In genomic region chr16:71669926-71670536, GRCh38 we compare ENCODE assay signal across 22 cellular contexts. TPM values are rescaled to one million over a fixed set of nuclear protein-coding genes. Genes with fewer than 3 reads are reported as not detected.
DNase-seq lines count a peak whose midpoint lies in the region; ATAC-seq and TF ChIP-seq lines count a peak whose summit lies in the region.
"Had no signal": no experiment of that assay in that cellular context is flagged by ENCODE, and none has a peak within 500 bp of the region (broad histone marks: within the 10 kb centered on the region; RNA-seq: fewer than 3 reads in every experiment).

No MANE protein-coding gene starts in this region.

- DNase-seq in activated naive CD8-positive, alpha-beta T cell treated with anti-CD3 and anti-CD28 coated beads, Interleukin-2, amount 10 ng/mL, durations not matched to agents 7 days and 5 days = no peak
- DNase-seq in activated naive CD8-positive, alpha-beta T cell treated with anti-CD3 and anti-CD28 coated beads, Interleukin-2, amount 50 U/mL, for 24 hours = no peak
- peak; percentile 0 to 15 for DNase-seq in foreskin fibroblast
- DNase-seq in retinal pigment epithelial cell (ENCODE audit: low read depth) = no peak
- DNase-seq in DMS153 (lab: John Stamatoyannopoulos, UW) = no peak
- DNase-seq: 8988T, C1 segment of cervical spinal cord, GF-D8, H7, MV-4-11, NCI-H1417 treated with DMSO at 0.1 percent for 48 hours, NCI-H1930, NCI-H2171, NCI-H446 treated with DMSO at 0.1 percent for 48 hours, NCI-H748 treated with DMSO at 0.1 percent for 48 hours, OCI-M1, SJCRH30 had no signal

- TF ChIP-seq CTCF in foreskin fibroblast (IDR thresholded peaks at IDR 0.05; ENCODE audit: low read depth, low read length) = no peak
- TF ChIP-seq CTCF in retinal pigment epithelial cell (conservative IDR thresholded peaks at IDR 0.05; ENCODE audit: low read depth, low read length) = peak; percentile 7

- H3K27me3 Mint-ChIP-seq in activated naive CD8-positive, alpha-beta T cell treated with anti-CD3 and anti-CD28 coated beads, Interleukin-2, amount 10 ng/mL, durations not matched to agents 7 days and 5 days = no peaks in the 10 kb centered on the region
- no peaks in the 10 kb centered on the region for H3K27me3 Mint-ChIP-seq in activated naive CD8-positive, alpha-beta T cell treated with anti-CD3 and anti-CD28 coated beads, Interleukin-2, amount 50 U/mL, for 24 hours
- H3K27me3 Mint-ChIP-seq in activated T-helper 17 cell treated with anti-CD3 and anti-CD28 coated beads, Interleukin-2, amount 50 U/mL, for 72 hours = no peaks in the 10 kb centered on the region
- H3K27me3 Mint-ChIP-seq: IgD-negative memory B cell had no signal

- H3K4me3 ChIP-seq in foreskin fibroblast (ENCODE audit: low read depth in 1 of 2, low read length in 2 of 2) (no peak overlapping the region), retinal pigment epithelial cell (ENCODE audit: low read length) (no peak overlapping the region)
- H3K4me3 ChIP-seq: SJCRH30 had no signal

- H3K36me3 Mint-ChIP-seq in activated naive CD8-positive, alpha-beta T cell treated with anti-CD3 and anti-CD28 coated beads, Interleukin-2, amount 10 ng/mL, durations not matched to agents 7 days and 5 days = peaks cover 21% of the 10 kb centered on the region
- H3K36me3 Mint-ChIP-seq in activated naive CD8-positive, alpha-beta T cell treated with anti-CD3 and anti-CD28 coated beads, Interleukin-2, amount 50 U/mL, for 24 hours (ENCODE audit: low read depth) = peaks cover 42% of the 10 kb centered on the region
- H3K36me3 Mint-ChIP-seq in activated T-helper 17 cell treated with anti-CD3 and anti-CD28 coated beads, Interleukin-2, amount 50 U/mL, for 72 hours (ENCODE audit: low read depth) = peaks cover 86% of the 10 kb centered on the region

- no peak overlapping the region for H3K4me3 Mint-ChIP-seq in activated naive CD8-positive, alpha-beta T cell treated with anti-CD3 and anti-CD28 coated beads, Interleukin-2, amount 10 ng/mL, durations not matched to agents 7 days and 5 days
- no peak overlapping the region for H3K4me3 Mint-ChIP-seq in activated naive CD8-positive, alpha-beta T cell treated with anti-CD3 and anti-CD28 coated beads, Interleukin-2, amount 50 U/mL, for 24 hours
- no peak overlapping the region for H3K4me3 Mint-ChIP-seq in activated T-helper 17 cell treated with anti-CD3 and anti-CD28 coated beads, Interleukin-2, amount 50 U/mL, for 72 hours
- H3K4me3 Mint-ChIP-seq: IgD-negative memory B cell had no signal

- peaks cover 2% of the 10 kb centered on the region for H3K4me1 Mint-ChIP-seq in activated naive CD8-positive, alpha-beta T cell treated with anti-CD3 and anti-CD28 coated beads, Interleukin-2, amount 10 ng/mL, durations not matched to agents 7 days and 5 days
- H3K4me1 Mint-ChIP-seq in activated naive CD8-positive, alpha-beta T cell treated with anti-CD3 and anti-CD28 coated beads, Interleukin-2, amount 50 U/mL, for 24 hours = peaks cover 4% of the 10 kb centered on the region
- no peaks in the 10 kb centered on the region for H3K4me1 Mint-ChIP-seq in activated T-helper 17 cell treated with anti-CD3 and anti-CD28 coated beads, Interleukin-2, amount 50 U/mL, for 72 hours
- H3K4me1 Mint-ChIP-seq: IgD-negative memory B cell had no signal

- H3K9me3 Mint-ChIP-seq in activated naive CD8-positive, alpha-beta T cell treated with anti-CD3 and anti-CD28 coated beads, Interleukin-2, amount 10 ng/mL, durations not matched to agents 7 days and 5 days = no peaks in the 10 kb centered on the region
- no peaks in the 10 kb centered on the region for H3K9me3 Mint-ChIP-seq in activated naive CD8-positive, alpha-beta T cell treated with anti-CD3 and anti-CD28 coated beads, Interleukin-2, amount 50 U/mL, for 24 hours
- H3K9me3 Mint-ChIP-seq in activated T-helper 17 cell treated with anti-CD3 and anti-CD28 coated beads, Interleukin-2, amount 50 U/mL, for 72 hours = no peaks in the 10 kb centered on the region
- H3K9me3 Mint-ChIP-seq: IgD-negative memory B cell had no signal

- POLR2A ChIA-PET in activated naive CD8-positive, alpha-beta T cell treated with anti-CD3 and anti-CD28 coated beads, Interleukin-2, amount 10 ng/mL, durations not matched to agents 7 days and 5 days (lab: Charles Lee) = no interaction called here

- no peak for ATAC-seq in activated naive CD8-positive, alpha-beta T cell treated with anti-CD3 and anti-CD28 coated beads, Interleukin-2, amount 10 ng/mL, durations not matched to agents 7 days and 5 days (ENCODE audit: low read depth)
- ATAC-seq in activated naive CD8-positive, alpha-beta T cell treated with anti-CD3 and anti-CD28 coated beads, Interleukin-2, amount 50 U/mL, for 24 hours = no peak
- no peak for ATAC-seq in activated T-helper 17 cell treated with anti-CD3 and anti-CD28 coated beads, Interleukin-2, amount 50 U/mL, for 72 hours (replicated peaks)
- ATAC-seq in GM21576 (IDR thresholded peaks at IDR 0.05; ENCODE audit: unreplicated experiment) (no peak), GM21737 (IDR thresholded peaks at IDR 0.05; ENCODE audit: unreplicated experiment) (no peak)

- H3K27ac Mint-ChIP-seq in activated naive CD8-positive, alpha-beta T cell treated with anti-CD3 and anti-CD28 coated beads, Interleukin-2, amount 10 ng/mL, durations not matched to agents 7 days and 5 days = peak overlapping the region; percentile 3
- no peak overlapping the region for H3K27ac Mint-ChIP-seq in activated naive CD8-positive, alpha-beta T cell treated with anti-CD3 and anti-CD28 coated beads, Interleukin-2, amount 50 U/mL, for 24 hours
- H3K27ac Mint-ChIP-seq in activated T-helper 17 cell treated with anti-CD3 and anti-CD28 coated beads, Interleukin-2, amount 50 U/mL, for 72 hours = peak overlapping the region; percentile 8
- H3K27ac Mint-ChIP-seq: IgD-negative memory B cell had no signal

RNA-seq across cellular contexts. Expression of gene MARVELD3, which starts 44.0 kb away (rescaled TPM):
- total RNA-seq in activated naive CD8-positive, alpha-beta T cell treated with anti-CD3 and anti-CD28 coated beads, Interleukin-2, amount 10 ng/mL, durations not matched to agents 7 days and 5 days = not detected
- not detected for total RNA-seq in activated T-helper 17 cell treated with anti-CD3 and anti-CD28 coated beads, Interleukin-2, amount 50 U/mL, for 72 hours
- total RNA-seq: LHCN-M2 had no signal

RNA-seq across cellular contexts. Expression of gene PHLPP2, which starts 54.5 kb away (rescaled TPM):
- 1 to 10 TPM; 7.2 to 7.4 TPM for total RNA-seq in activated naive CD8-positive, alpha-beta T cell treated with anti-CD3 and anti-CD28 coated beads, Interleukin-2, amount 10 ng/mL, durations not matched to agents 7 days and 5 days
- 1 to 10 TPM; 8.7 to 9.4 TPM for total RNA-seq in activated T-helper 17 cell treated with anti-CD3 and anti-CD28 coated beads, Interleukin-2, amount 50 U/mL, for 72 hours

Comparison
In these comparisons a context has a peak if more than half of its experiments do, and no peak if none do; other contexts are left out.
1. DNase-seq: peak in foreskin fibroblast (2 of 2); none in activated naive CD8-positive, alpha-beta T cell treated with anti-CD3 and anti-CD28 coated beads, Interleukin-2, amount 10 ng/mL, durations not matched to agents 7 days and 5 days (single experiment), activated naive CD8-positive, alpha-beta T cell treated with anti-CD3 and anti-CD28 coated beads, Interleukin-2, amount 50 U/mL, for 24 hours (single experiment), retinal pigment epithelial cell (single experiment) and DMS153 (single experiment).